Comparison of ENCODE assay signal across 18 cellular contexts in genomic region chr16:27304102-27304501, GRCh38.
"Had no signal": no experiment of that assay in that cellular context is flagged by ENCODE, and none has a peak within 500 bp of the region (broad histone marks: within the 10 kb centered on the region; RNA-seq: fewer than 3 reads in every experiment).

No MANE protein-coding gene starts in this region.

- H3K36me3 ChIP-seq: heart left ventricle, sigmoid colon, suprapubic skin, thyroid gland had no signal

- ATAC-seq: heart left ventricle; left colon; left ventricle myocardium superior; naive thymus-derived CD4-positive, alpha-beta T cell; psoas muscle; stimulated activated naive CD8-positive, alpha-beta T cell treated with anti-CD3 and anti-CD28 coated beads, Interleukin-15, Interleukin-2, amounts not matched to agents 100 U/mL and 50 U/mL, for 24 hours had no signal

- H3K9me3 ChIP-seq: psoas muscle, sigmoid colon, suprapubic skin, thyroid gland had no signal

- H3K4me3 Mint-ChIP-seq: endodermal cell; naive thymus-derived CD4-positive, alpha-beta T cell; nephron progenitor cell; type B pancreatic cell had no signal

- H3K27me3 ChIP-seq: heart left ventricle, sigmoid colon, suprapubic skin, thyroid gland had no signal

- H3K36me3 Mint-ChIP-seq: type B pancreatic cell had no signal

- H3K9me3 Mint-ChIP-seq: endodermal cell, type B pancreatic cell had no signal

- H3K27ac Mint-ChIP-seq: endodermal cell, type B pancreatic cell had no signal

- H3K27ac ChIP-seq: psoas muscle, sigmoid colon, suprapubic skin, thyroid gland had no signal

- H3K27me3 Mint-ChIP-seq: naive thymus-derived CD4-positive, alpha-beta T cell had no signal

- DNase-seq: effector CD4-positive, alpha-beta T cell; heart left ventricle; hippocampal formation; left ventricle myocardium superior; mesendoderm; naive thymus-derived CD4-positive, alpha-beta T cell; nephron progenitor cell; psoas muscle; retina; sigmoid colon; thyroid gland had no signal

- H3K4me1 ChIP-seq: psoas muscle, sigmoid colon, thyroid gland had no signal

- H3K4me1 Mint-ChIP-seq: endodermal cell had no signal

- H3K4me3 ChIP-seq: heart left ventricle, lung, psoas muscle, sigmoid colon, skin epidermis, suprapubic skin, thyroid gland had no signal
